1 cellular context compared by ENCODE assay signal in genomic region chr3:46482632-46483311, GRCh38.
TF ChIP-seq lines count a peak whose summit lies in the region.

No MANE protein-coding gene starts in this region.

TF ChIP-seq in GM12878, 131 proteins besides CTCF, POLR2A, EP300 and RAD21 (continued from another document):
- TF ChIP-seq REST (IDR thresholded peaks at IDR 0.05; ENCODE audit: low read depth, low read length) = no peak
